ENCODE assay signal across 1 cellular context in genomic region chr13:51638497-51638871, GRCh38.
TF ChIP-seq lines count a peak whose summit lies in the region.

No MANE protein-coding gene starts in this region.

TF ChIP-seq in WTC11, 78 proteins besides CTCF, POLR2A, EP300 and RAD21 (continued from another document):
- no peak for TF ChIP-seq PRDM15 (CRISPR knock-in tag; IDR thresholded peaks at IDR 0.05)
- no peak for TF ChIP-seq ESRRA (CRISPR knock-in tag; IDR thresholded peaks at IDR 0.05; ENCODE audit: borderline replicate concordance)
- no peak for TF ChIP-seq IRF2 (CRISPR knock-in tag; IDR thresholded peaks at IDR 0.05; ENCODE audit: borderline replicate concordance, low read depth)
- no peak for TF ChIP-seq FOXP4 (CRISPR knock-in tag; IDR thresholded peaks at IDR 0.05)
